11 cellular contexts compared by ENCODE assay signal in the genomic region with DNA sequence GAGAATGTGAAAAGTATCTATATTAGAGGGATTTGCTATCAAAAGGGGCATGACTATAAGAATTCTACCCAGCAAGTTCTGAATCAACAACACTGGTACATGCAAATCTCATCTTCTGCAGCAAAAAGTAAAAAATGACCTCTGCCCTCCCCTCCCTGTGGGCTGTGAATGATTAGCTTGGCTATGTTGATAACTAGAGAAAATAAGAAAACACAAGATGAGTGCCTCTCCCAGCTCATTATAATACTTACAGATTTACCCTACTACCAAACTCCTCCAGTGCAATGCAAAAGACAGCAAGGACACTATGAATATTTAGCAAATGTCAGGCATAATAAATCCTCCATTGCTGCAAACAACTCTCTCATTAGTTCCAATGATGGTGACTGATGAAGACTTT.
DNase-seq lines count a peak whose midpoint lies in the region; ATAC-seq and TF ChIP-seq lines count a peak whose summit lies in the region.
"Had no signal": no experiment of that assay in that cellular context is flagged by ENCODE, and none has a peak within 500 bp of the region (broad histone marks: within the 10 kb centered on the region; RNA-seq: fewer than 3 reads in every experiment).

No MANE protein-coding gene starts in this region.

- H3K27ac Mint-ChIP-seq in GM23338 = no peak overlapping the region

- TF ChIP-seq CTCF in GM23338 (conservative IDR thresholded peaks at IDR 0.05; ENCODE audit: low read depth in 2 of 2) (no peak), cardiac fibroblast (IDR thresholded peaks at IDR 0.05; ENCODE audit: low read depth, low read length) (no peak), testis (IDR thresholded peaks at IDR 0.05) (no peak)

- H3K18ac ChIP-seq in mesenchymal stem cell (ENCODE audit: low read depth in 1 of 2, low read length in 2 of 2) = no peak overlapping the region

- H3K4me1 Mint-ChIP-seq in GM23338 = peaks cover 38% of the 10 kb centered on the region

- H3K14ac ChIP-seq in mesenchymal stem cell (ENCODE audit: low read length in 2 of 2) = no peak overlapping the region

- no peak overlapping the region for H2BK5ac ChIP-seq in mesenchymal stem cell (ENCODE audit: low read depth, low read length, poor library complexity, severe bottlenecking)

- peaks cover 31% of the 10 kb centered on the region for H4K20me1 ChIP-seq in GM23338 (replicated peaks; ENCODE audit: insufficient read depth)

- H3F3A ChIP-seq in GM23338 (replicated peaks; ENCODE audit: low read depth) = peaks cover 4% of the 10 kb centered on the region; the same call in 1 of the 2 replicates

- H3K79me1 ChIP-seq in mesenchymal stem cell (replicated peaks; ENCODE audit: low read length, poor library complexity, severe bottlenecking) = peaks cover 18% of the 10 kb centered on the region

- H3K27ac ChIP-seq in GM23338 (ENCODE audit: low read depth) (no peak overlapping the region), mesenchymal stem cell (ENCODE audit: low read length, poor library complexity, severe bottlenecking) (peak overlapping the region; percentile 13), testis (peak overlapping the region; percentile 99 to 100)
- H3K27ac ChIP-seq: epithelial cell of prostate had no signal

- no peak overlapping the region for H2BK120ac ChIP-seq in mesenchymal stem cell (ENCODE audit: low read depth, low read length)

- no peak overlapping the region for H4K91ac ChIP-seq in mesenchymal stem cell (ENCODE audit: low read length)

- peaks cover 14% of the 10 kb centered on the region for H3K27me3 Mint-ChIP-seq in GM23338 (ENCODE audit: insufficient read depth, low read depth, poor library complexity)

- ATAC-seq in GM23338 (no peak), HG02970 (IDR thresholded peaks at IDR 0.05; ENCODE audit: low FRiP score, unreplicated experiment) (no peak), GM21423 (IDR thresholded peaks at IDR 0.05; ENCODE audit: unreplicated experiment) (no peak)

- H2BK15ac ChIP-seq in mesenchymal stem cell (ENCODE audit: low read depth, poor library complexity, severe bottlenecking) = no peak overlapping the region

- H3K4ac ChIP-seq in mesenchymal stem cell (ENCODE audit: low read depth in 1 of 2, low read length in 2 of 2) = no peak overlapping the region

- no peak for TF ChIP-seq POLR2A in testis (IDR thresholded peaks at IDR 0.05)

- H3K9me3 ChIP-seq in mesenchymal stem cell (ENCODE audit: control insufficient read depth, low read length) (no peaks in the 10 kb centered on the region), testis (no peaks in the 10 kb centered on the region)

- H3K36me3 Mint-ChIP-seq in GM23338 (ENCODE audit: low read depth) = peaks cover 17% of the 10 kb centered on the region

- no peaks in the 10 kb centered on the region; the same call in 2 of the 3 replicates for H3K9me3 Mint-ChIP-seq in GM23338

- no peak overlapping the region for H3K23ac ChIP-seq in mesenchymal stem cell (ENCODE audit: low read length in 2 of 2)

- H3K4me1 ChIP-seq in GM23338 (ENCODE audit: insufficient read depth) = peaks cover 74% of the 10 kb centered on the region
- peaks cover 18% of the 10 kb centered on the region for H3K4me1 ChIP-seq in mesenchymal stem cell (ENCODE audit: control insufficient read depth, insufficient read depth, low read depth, low read length)
- peaks cover 46% of the 10 kb centered on the region for H3K4me1 ChIP-seq in testis

- no peak overlapping the region for H3K4me3 Mint-ChIP-seq in GM23338

- H2AK5ac ChIP-seq in mesenchymal stem cell (ENCODE audit: low read length, severe bottlenecking) = no peak overlapping the region

- H3K36me3 ChIP-seq in GM23338 (ENCODE audit: insufficient read depth) (no peaks in the 10 kb centered on the region), mesenchymal stem cell (ENCODE audit: control insufficient read depth in 1 of 2, insufficient read depth in 2 of 2, low read depth in 1 of 2, low read length in 2 of 2) (peaks cover 6 to 50% of the 10 kb centered on the region in 2 experiments), testis (ENCODE audit: low read depth, missing control alignments) (no peaks in the 10 kb centered on the region)

- H3K27me3 ChIP-seq in GM23338 (ENCODE audit: insufficient read depth) = no peaks in the 10 kb centered on the region
- H3K27me3 ChIP-seq in mesenchymal stem cell (ENCODE audit: control insufficient read depth in 1 of 2, insufficient read depth in 1 of 2, low read length in 2 of 2) = no peaks in the 10 kb centered on the region
- H3K27me3 ChIP-seq in testis = no peaks in the 10 kb centered on the region

- DNase-seq in GM23338 (ENCODE audit: low spot score) (no peak), cardiac fibroblast (ENCODE audit: low read depth in 2 of 2) (no peak), mesenchymal stem cell (no peak), testis (no peak), foreskin melanocyte (no peak), DMS153 treated with DMSO at 0.1 percent for 48 hours (lab: John Stamatoyannopoulos, UW; ENCODE audit: unreplicated experiment) (no peak)
- DNase-seq: activated naive CD4-positive, alpha-beta T cell treated with anti-CD3 and anti-CD28 coated beads, Interleukin-2, amount 50 U/mL, for 16 hours; NCI-H2081 had no signal

- H3K9ac ChIP-seq in mesenchymal stem cell (ENCODE audit: low read length) = peak overlapping the region; percentile 96

- H3K4me3 ChIP-seq in GM23338 (0 out of 2 replicates have a peak overlapping the region, but pooled peaks have one; percentile 12), cardiac fibroblast (replicated peaks in 1 of 2; ENCODE audit: low read depth in 2 of 2, low read length in 2 of 2) (peak overlapping the region; percentile 72 to 76), mesenchymal stem cell (ENCODE audit: insufficient read depth in 1 of 2, low read depth in 1 of 2, low read length in 2 of 2) (peak overlapping the region in 1 of 2 experiments; percentile 95), testis (no peak overlapping the region)

- H2AFZ ChIP-seq in GM23338 (no peak overlapping the region), mesenchymal stem cell (ENCODE audit: low read depth, low read length) (no peak overlapping the region)

- intact Hi-C loops in testis (cut with DNase I; ENCODE audit: low total_unique reads) = no loop called here

- no peaks in the 10 kb centered on the region for H3K9me2 ChIP-seq in GM23338 (ENCODE audit: insufficient read depth)

- no peak overlapping the region for H4K8ac ChIP-seq in mesenchymal stem cell (ENCODE audit: low read length)

- H3K4me2 ChIP-seq in GM23338 (peak overlapping the region; percentile 56), mesenchymal stem cell (ENCODE audit: low read length, poor library complexity, severe bottlenecking) (peak overlapping the region; percentile 32)

- H3K79me2 ChIP-seq in GM23338 (replicated peaks; ENCODE audit: insufficient read depth) = peaks cover 77% of the 10 kb centered on the region

- H2BK12ac ChIP-seq in mesenchymal stem cell (ENCODE audit: low read length in 2 of 2) = no peak overlapping the region

TF ChIP-seq in GM23338, 12 proteins besides CTCF, POLR2A, EP300 and RAD21 (continues in another document):
- TF ChIP-seq EZH2 (IDR thresholded peaks at IDR 0.05; ENCODE audit: low read depth, unreplicated experiment) = no peak
- TF ChIP-seq STAT1 (IDR thresholded peaks at IDR 0.05; ENCODE audit: unreplicated experiment) = no peak
- TF ChIP-seq, protein P1, sequence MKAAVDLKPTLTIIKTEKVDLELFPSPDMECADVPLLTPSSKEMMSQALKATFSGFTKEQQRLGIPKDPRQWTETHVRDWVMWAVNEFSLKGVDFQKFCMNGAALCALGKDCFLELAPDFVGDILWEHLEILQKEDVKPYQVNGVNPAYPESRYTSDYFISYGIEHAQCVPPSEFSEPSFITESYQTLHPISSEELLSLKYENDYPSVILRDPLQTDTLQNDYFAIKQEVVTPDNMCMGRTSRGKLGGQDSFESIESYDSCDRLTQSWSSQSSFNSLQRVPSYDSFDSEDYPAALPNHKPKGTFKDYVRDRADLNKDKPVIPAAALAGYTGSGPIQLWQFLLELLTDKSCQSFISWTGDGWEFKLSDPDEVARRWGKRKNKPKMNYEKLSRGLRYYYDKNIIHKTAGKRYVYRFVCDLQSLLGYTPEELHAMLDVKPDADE (IDR thresholded peaks at IDR 0.05) = no peak
- TF ChIP-seq, protein P2, sequence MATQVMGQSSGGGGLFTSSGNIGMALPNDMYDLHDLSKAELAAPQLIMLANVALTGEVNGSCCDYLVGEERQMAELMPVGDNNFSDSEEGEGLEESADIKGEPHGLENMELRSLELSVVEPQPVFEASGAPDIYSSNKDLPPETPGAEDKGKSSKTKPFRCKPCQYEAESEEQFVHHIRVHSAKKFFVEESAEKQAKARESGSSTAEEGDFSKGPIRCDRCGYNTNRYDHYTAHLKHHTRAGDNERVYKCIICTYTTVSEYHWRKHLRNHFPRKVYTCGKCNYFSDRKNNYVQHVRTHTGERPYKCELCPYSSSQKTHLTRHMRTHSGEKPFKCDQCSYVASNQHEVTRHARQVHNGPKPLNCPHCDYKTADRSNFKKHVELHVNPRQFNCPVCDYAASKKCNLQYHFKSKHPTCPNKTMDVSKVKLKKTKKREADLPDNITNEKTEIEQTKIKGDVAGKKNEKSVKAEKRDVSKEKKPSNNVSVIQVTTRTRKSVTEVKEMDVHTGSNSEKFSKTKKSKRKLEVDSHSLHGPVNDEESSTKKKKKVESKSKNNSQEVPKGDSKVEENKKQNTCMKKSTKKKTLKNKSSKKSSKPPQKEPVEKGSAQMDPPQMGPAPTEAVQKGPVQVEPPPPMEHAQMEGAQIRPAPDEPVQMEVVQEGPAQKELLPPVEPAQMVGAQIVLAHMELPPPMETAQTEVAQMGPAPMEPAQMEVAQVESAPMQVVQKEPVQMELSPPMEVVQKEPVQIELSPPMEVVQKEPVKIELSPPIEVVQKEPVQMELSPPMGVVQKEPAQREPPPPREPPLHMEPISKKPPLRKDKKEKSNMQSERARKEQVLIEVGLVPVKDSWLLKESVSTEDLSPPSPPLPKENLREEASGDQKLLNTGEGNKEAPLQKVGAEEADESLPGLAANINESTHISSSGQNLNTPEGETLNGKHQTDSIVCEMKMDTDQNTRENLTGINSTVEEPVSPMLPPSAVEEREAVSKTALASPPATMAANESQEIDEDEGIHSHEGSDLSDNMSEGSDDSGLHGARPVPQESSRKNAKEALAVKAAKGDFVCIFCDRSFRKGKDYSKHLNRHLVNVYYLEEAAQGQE (IDR thresholded peaks at IDR 0.05; ENCODE audit: unreplicated experiment) = no peak
- no peak for TF ChIP-seq ZNF114 (CRISPR knock-in tag; IDR thresholded peaks at IDR 0.05)
- TF ChIP-seq POLR2AphosphoS5 (IDR thresholded peaks at IDR 0.05; ENCODE audit: low read depth) = no peak
- TF ChIP-seq ZNF331 (CRISPR knock-in tag; IDR thresholded peaks at IDR 0.05; ENCODE audit: low read depth) = no peak
- TF ChIP-seq JUNB (IDR thresholded peaks at IDR 0.05; ENCODE audit: unreplicated experiment) = no peak
- TF ChIP-seq CREB1 (CRISPR knock-in tag; IDR thresholded peaks at IDR 0.05; ENCODE audit: low read depth) = no peak

Comparison
In these comparisons a context has a peak if more than half of its experiments do, and no peak if none do; other contexts are left out.
1. H3K4me3 ChIP-seq: peak in GM23338 (single experiment) and cardiac fibroblast (2 of 2); none in testis (0 of 2).